14 cellular contexts compared by ENCODE assay signal in the genomic region with DNA sequence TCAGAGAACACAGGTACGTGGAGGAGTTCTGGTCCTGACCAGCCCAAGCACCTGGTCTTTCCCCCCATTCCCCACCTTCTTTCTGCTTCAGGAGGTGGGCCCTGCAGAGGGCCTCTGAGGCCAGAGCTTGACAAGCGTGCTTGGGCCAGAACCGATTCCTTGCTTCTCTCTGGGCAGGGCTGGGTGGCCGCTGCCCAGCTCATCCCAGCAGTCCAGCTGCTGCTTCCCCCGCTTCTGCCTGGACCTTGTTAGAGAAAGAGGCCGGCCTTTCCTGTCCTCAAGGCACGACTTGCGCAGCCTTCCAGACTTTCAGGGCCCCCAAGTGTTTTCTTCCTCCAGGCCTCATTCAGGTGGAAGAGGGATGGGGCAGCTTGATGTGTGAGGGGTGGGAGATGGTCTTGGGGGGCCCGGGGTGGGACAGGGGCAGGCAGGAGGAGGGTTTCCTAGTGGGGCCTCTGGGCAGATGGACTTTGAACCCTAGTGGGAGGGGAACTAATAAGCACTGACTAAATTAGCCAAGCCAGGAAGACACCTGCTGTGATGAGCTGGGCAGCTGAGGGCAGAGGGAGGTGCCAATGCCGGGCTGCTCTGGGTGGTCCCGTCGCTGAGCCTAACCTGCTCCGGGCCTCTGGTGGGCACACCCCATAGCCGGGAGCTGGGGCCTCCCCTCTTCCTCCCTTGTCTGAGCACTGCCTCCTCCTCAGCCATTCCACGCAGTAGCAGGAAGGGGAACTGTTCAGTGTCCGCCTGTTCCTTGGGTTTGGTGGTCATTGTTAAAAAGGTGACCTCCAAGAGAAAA. TPM values are rescaled to one million over a fixed set of nuclear protein-coding genes. Genes with fewer than 3 reads are reported as not detected.
DNase-seq lines count a peak whose midpoint lies in the region; ATAC-seq and TF ChIP-seq lines count a peak whose summit lies in the region.
"Had no signal": no experiment of that assay in that cellular context is flagged by ENCODE, and none has a peak within 500 bp of the region (broad histone marks: within the 10 kb centered on the region; RNA-seq: fewer than 3 reads in every experiment).

No MANE protein-coding gene starts in this region.

- intact Hi-C loops in tibial artery (cut with DNase I; ENCODE audit: low total_unique reads): no loop called here

- H3K36me3 Mint-ChIP-seq in activated naive CD4-positive, alpha-beta T cell treated with anti-CD3 and anti-CD28 coated beads, Interleukin-2, amount 10 ng/mL, durations not matched to agents 7 days and 5 days: no peaks in the 10 kb centered on the region

- TF ChIP-seq CTCF in liver (IDR thresholded peaks at IDR 0.05; ENCODE audit: low read depth, low read length, missing input control): no peak
- TF ChIP-seq CTCF in tibial artery (IDR thresholded peaks at IDR 0.05): no peak

- CTCF ChIA-PET in activated naive CD4-positive, alpha-beta T cell treated with anti-CD3 and anti-CD28 coated beads, Interleukin-2, amount 10 ng/mL, durations not matched to agents 7 days and 5 days (lab: Charles Lee): no interaction called here

- no peak overlapping the region for H3K9ac ChIP-seq in liver (ENCODE audit: low read depth in 1 of 2, low read length in 2 of 2)

- H3K4me1 Mint-ChIP-seq in activated naive CD4-positive, alpha-beta T cell treated with anti-CD3 and anti-CD28 coated beads, Interleukin-2, amount 10 ng/mL, durations not matched to agents 7 days and 5 days: peaks cover 2% of the 10 kb centered on the region

- H3K4me1 ChIP-seq in liver (ENCODE audit: control insufficient read depth in 4 of 4, insufficient read depth in 4 of 4, low read length in 3 of 4): peaks cover 14 to 36% (median 29%) of the 10 kb centered on the region in 4 donors
- H3K4me1 ChIP-seq in tibial artery: peaks cover 8 to 100% (median 93%) of the 10 kb centered on the region in 4 donors

- ATAC-seq in GM21360 (IDR thresholded peaks at IDR 0.05; ENCODE audit: unreplicated experiment): no peak
- ATAC-seq: Panc1 had no signal

- H3K27ac ChIP-seq in liver (ENCODE audit: low read depth in 1 of 2, low read length in 2 of 2): peak overlapping the region; percentile 33 to 59
- peak overlapping the region; percentile 100 for H3K27ac ChIP-seq in tibial artery

- no peaks in the 10 kb centered on the region for H3K9me3 Mint-ChIP-seq in activated naive CD4-positive, alpha-beta T cell treated with anti-CD3 and anti-CD28 coated beads, Interleukin-2, amount 10 ng/mL, durations not matched to agents 7 days and 5 days
- H3K9me3 Mint-ChIP-seq: activated CD4-positive, alpha-beta T cell treated with anti-CD3 and anti-CD28 coated beads, Interleukin-2, amount 10 ng/mL, durations not matched to agents 7 days and 5 days; T-helper 1 cell treated with Interleukin-12 subunit alpha and Interleukin-12 subunit beta and Interleukin-4 antibody, amounts not matched to agents 30 μg/mL and 1 μg/mL, for 36 hours had no signal

- no peaks in the 10 kb centered on the region for H3K27me3 ChIP-seq in liver (ENCODE audit: control insufficient read depth in 4 of 4, insufficient read depth in 4 of 4, low read length in 3 of 4)
- H3K27me3 ChIP-seq in tibial artery: no peaks in the 10 kb centered on the region

- WGBS in liver: 66% methylated on average over 16 of the region's 16 CpGs

- no peak overlapping the region for H3K4me3 ChIP-seq in liver (ENCODE audit: low read depth in 1 of 3, low read length in 3 of 3)
- H3K4me3 ChIP-seq in tibial artery: no peak overlapping the region

- no peak for TF ChIP-seq RAD21 in liver (IDR thresholded peaks at IDR 0.05)

- H3K9me3 ChIP-seq in liver (ENCODE audit: control insufficient read depth in 4 of 4, low read length in 3 of 4) (no peaks in the 10 kb centered on the region), tibial artery (no peaks in the 10 kb centered on the region)

- DNase-seq in LoVo (ENCODE audit: low spot score) (peak; percentile 41), cerebellar cortex (ENCODE audit: low spot score) (peak; percentile 18), tibial artery (no peak), DMS153 (lab: John Stamatoyannopoulos, UW) (no peak)
- no peak for DNase-seq in activated naive CD4-positive, alpha-beta T cell treated with anti-CD3 and anti-CD28 coated beads, Interleukin-2, amount 10 ng/mL, durations not matched to agents 7 days and 5 days
- DNase-seq: activated CD4-positive, alpha-beta T cell treated with anti-CD3 and anti-CD28 coated beads, Interleukin-2, amount 10 ng/mL, durations not matched to agents 7 days and 5 days; amygdala; KG1; NCI-H1417 treated with DMSO at 0.1 percent for 48 hours; stimulated activated CD4-positive, alpha-beta T cell treated with anti-CD3 and anti-CD28 coated beads, Interleukin-2, amount 100 ng/mL, for 24 hours had no signal

- no peak overlapping the region for H3K27ac Mint-ChIP-seq in activated naive CD4-positive, alpha-beta T cell treated with anti-CD3 and anti-CD28 coated beads, Interleukin-2, amount 10 ng/mL, durations not matched to agents 7 days and 5 days
- H3K27ac Mint-ChIP-seq: activated CD4-positive, alpha-beta T cell treated with anti-CD3 and anti-CD28 coated beads, Interleukin-2, amount 10 ng/mL, durations not matched to agents 7 days and 5 days; T-helper 1 cell treated with Interleukin-12 subunit alpha and Interleukin-12 subunit beta and Interleukin-4 antibody, amounts not matched to agents 30 μg/mL and 1 μg/mL, for 36 hours had no signal

- H3K27me3 Mint-ChIP-seq in activated naive CD4-positive, alpha-beta T cell treated with anti-CD3 and anti-CD28 coated beads, Interleukin-2, amount 10 ng/mL, durations not matched to agents 7 days and 5 days: peaks cover 14% of the 10 kb centered on the region
- H3K27me3 Mint-ChIP-seq: activated CD4-positive, alpha-beta T cell treated with anti-CD3 and anti-CD28 coated beads, Interleukin-2, amount 10 ng/mL, durations not matched to agents 7 days and 5 days had no signal

- H3K36me3 ChIP-seq in liver (ENCODE audit: control insufficient read depth in 4 of 4, insufficient read depth in 3 of 4, low read depth in 1 of 4, low read length in 3 of 4) (no peaks in the 10 kb centered on the region), tibial artery (no peaks in the 10 kb centered on the region)

- no peak overlapping the region for H3K4me3 Mint-ChIP-seq in activated naive CD4-positive, alpha-beta T cell treated with anti-CD3 and anti-CD28 coated beads, Interleukin-2, amount 10 ng/mL, durations not matched to agents 7 days and 5 days
- H3K4me3 Mint-ChIP-seq: activated CD4-positive, alpha-beta T cell treated with anti-CD3 and anti-CD28 coated beads, Interleukin-2, amount 10 ng/mL, durations not matched to agents 7 days and 5 days; T-helper 1 cell treated with Interleukin-12 subunit alpha and Interleukin-12 subunit beta and Interleukin-4 antibody, amounts not matched to agents 30 μg/mL and 1 μg/mL, for 36 hours had no signal

TF ChIP-seq in liver, 16 proteins besides CTCF, POLR2A, EP300 and RAD21:
- TF ChIP-seq HNF4A (conservative IDR thresholded peaks at IDR 0.05) (peak; percentile 47 to 50), NR2F2 (IDR thresholded peaks at IDR 0.05) (no peak)

RNA-seq across cellular contexts. Expression of gene ARHGEF10L, which starts 36.5 kb away (rescaled TPM):
- 100 to 1,000 TPM in 1 of 2 donors, 10 to 100 TPM in 1; 26.3 to 169 TPM for total RNA-seq in liver
- 10 to 100 TPM; 54.0 to 60.9 TPM for polyA plus RNA-seq in liver
- total RNA-seq: activated CD4-positive, alpha-beta T cell treated with anti-CD3 and anti-CD28 coated beads, Interleukin-2, amount 10 ng/mL, durations not matched to agents 7 days and 5 days had no signal

Comparison
In these comparisons a context has a peak if more than half of its experiments do, and no peak if none do; other contexts are left out.
1. DNase-seq: peak in LoVo (single experiment) and cerebellar cortex (single experiment); none in tibial artery (0 of 2), activated naive CD4-positive, alpha-beta T cell treated with anti-CD3 and anti-CD28 coated beads, Interleukin-2, amount 10 ng/mL, durations not matched to agents 7 days and 5 days (single experiment) and DMS153 (single experiment).